In genomic region chr16:86498155-86498651, GRCh38 we compare ENCODE assay signal across 1 cellular context.
TF ChIP-seq lines count a peak whose summit lies in the region.

No MANE protein-coding gene starts in this region.

TF ChIP-seq in HepG2, 621 proteins besides CTCF, POLR2A, EP300 and RAD21:
- no peak for TF ChIP-seq ARNT (IDR thresholded peaks at IDR 0.05)
- no peak for TF ChIP-seq HDAC1 (CRISPR knock-in tag; IDR thresholded peaks at IDR 0.05)
- no peak for TF ChIP-seq SKI (IDR thresholded peaks at IDR 0.05; ENCODE audit: partially characterized antibody)
- TF ChIP-seq, protein P1, sequence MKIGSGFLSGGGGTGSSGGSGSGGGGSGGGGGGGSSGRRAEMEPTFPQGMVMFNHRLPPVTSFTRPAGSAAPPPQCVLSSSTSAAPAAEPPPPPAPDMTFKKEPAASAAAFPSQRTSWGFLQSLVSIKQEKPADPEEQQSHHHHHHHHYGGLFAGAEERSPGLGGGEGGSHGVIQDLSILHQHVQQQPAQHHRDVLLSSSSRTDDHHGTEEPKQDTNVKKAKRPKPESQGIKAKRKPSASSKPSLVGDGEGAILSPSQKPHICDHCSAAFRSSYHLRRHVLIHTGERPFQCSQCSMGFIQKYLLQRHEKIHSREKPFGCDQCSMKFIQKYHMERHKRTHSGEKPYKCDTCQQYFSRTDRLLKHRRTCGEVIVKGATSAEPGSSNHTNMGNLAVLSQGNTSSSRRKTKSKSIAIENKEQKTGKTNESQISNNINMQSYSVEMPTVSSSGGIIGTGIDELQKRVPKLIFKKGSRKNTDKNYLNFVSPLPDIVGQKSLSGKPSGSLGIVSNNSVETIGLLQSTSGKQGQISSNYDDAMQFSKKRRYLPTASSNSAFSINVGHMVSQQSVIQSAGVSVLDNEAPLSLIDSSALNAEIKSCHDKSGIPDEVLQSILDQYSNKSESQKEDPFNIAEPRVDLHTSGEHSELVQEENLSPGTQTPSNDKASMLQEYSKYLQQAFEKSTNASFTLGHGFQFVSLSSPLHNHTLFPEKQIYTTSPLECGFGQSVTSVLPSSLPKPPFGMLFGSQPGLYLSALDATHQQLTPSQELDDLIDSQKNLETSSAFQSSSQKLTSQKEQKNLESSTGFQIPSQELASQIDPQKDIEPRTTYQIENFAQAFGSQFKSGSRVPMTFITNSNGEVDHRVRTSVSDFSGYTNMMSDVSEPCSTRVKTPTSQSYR (CRISPR knock-in tag; IDR thresholded peaks at IDR 0.05; ENCODE audit: borderline replicate concordance): no peak
- TF ChIP-seq CBX2 (IDR thresholded peaks at IDR 0.05; ENCODE audit: low read depth, low read length): no peak
- no peak for TF ChIP-seq CBX2 (CRISPR knock-in tag; IDR thresholded peaks at IDR 0.05; ENCODE audit: low read depth)
- TF ChIP-seq ISL2 (CRISPR knock-in tag; IDR thresholded peaks at IDR 0.05): no peak
- TF ChIP-seq ATF7-NPFF (CRISPR knock-in tag; IDR thresholded peaks at IDR 0.05; ENCODE audit: low read depth): no peak
- TF ChIP-seq AGO1 (IDR thresholded peaks at IDR 0.05; ENCODE audit: low read depth, low read length, poor library complexity, severe bottlenecking): no peak
- TF ChIP-seq ZBTB3 (CRISPR knock-in tag; IDR thresholded peaks at IDR 0.05; ENCODE audit: borderline replicate concordance, low read depth): no peak
